ENCODE assay signal across 9 cellular contexts in genomic region chr2:53740170-53740569, GRCh38. TPM values are rescaled to one million over a fixed set of nuclear protein-coding genes. Genes with fewer than 3 reads are reported as not detected.
DNase-seq lines count a peak whose midpoint lies in the region; ATAC-seq, FAIRE-seq and TF ChIP-seq lines count a peak whose summit lies in the region.
"Had no signal": no experiment of that assay in that cellular context is flagged by ENCODE, and none has a peak within 500 bp of the region (broad histone marks: within the 10 kb centered on the region; RNA-seq: fewer than 3 reads in every experiment).

No MANE protein-coding gene starts in this region.

- CTCF ChIA-PET in HepG2 (lab: Yijun Ruan, JAX; ENCODE audit: low intra/inter-chr PET ratio, low total read pairs), result interaction anchor here (1.5 kb wide), 1 partner anchor 317 kb away, joined by 11 read pairs; no protein-coding TSS in a partner anchor

- no peak for TF ChIP-seq EP300 in HepG2 (IDR thresholded peaks at IDR 0.05; ENCODE audit: low read depth in 2 of 2, low read length in 2 of 2)
- TF ChIP-seq EP300 in HepG2 (CRISPR knock-in tag; IDR thresholded peaks at IDR 0.05; ENCODE audit: borderline replicate concordance), result no peak

- H2AFZ ChIP-seq in KMS-11 (ENCODE audit: low read depth) (no peak overlapping the region), HepG2 (ENCODE audit: low read length) (no peak overlapping the region)

- H3K4me3 ChIP-seq in KMS-11 (IDR thresholded peaks at IDR 0.05; ENCODE audit: insufficient read depth, low read depth, low read length), result no peak overlapping the region
- no peak overlapping the region for H3K4me3 ChIP-seq in WERI-Rb-1 (ENCODE audit: low read depth, low read length)
- no peak overlapping the region for H3K4me3 ChIP-seq in HepG2 (replicated peaks in 1 of 3; ENCODE audit: insufficient read depth in 1 of 3, low read depth in 2 of 3, low read length in 3 of 3)
- H3K4me3 ChIP-seq: HAP-1 had no signal

- in situ Hi-C loops in HepG2 (cut with HindIII; ENCODE audit: extremely low pct_ligation_motif_present, low pct_unique_long_range_greater_than_20kb), result loop anchor here (10.0 kb wide), 1 partner anchor 315 kb away; no protein-coding TSS in a partner anchor

- no peaks in the 10 kb centered on the region for H3K27me3 ChIP-seq in KMS-11 (ENCODE audit: insufficient read depth, low read depth)
- no peaks in the 10 kb centered on the region for H3K27me3 ChIP-seq in WERI-Rb-1 (ENCODE audit: insufficient read depth, low read depth, severe bottlenecking)
- no peaks in the 10 kb centered on the region for H3K27me3 ChIP-seq in HepG2 (ENCODE audit: control insufficient read depth in 1 of 2, insufficient read depth in 2 of 2, low read length in 2 of 2)

- H4K20me1 ChIP-seq in KMS-11 (ENCODE audit: insufficient read depth), result no peaks in the 10 kb centered on the region
- no peaks in the 10 kb centered on the region for H4K20me1 ChIP-seq in HepG2 (ENCODE audit: insufficient read depth, low read length)

- TF ChIP-seq RAD21 in HepG2 (CRISPR knock-in tag; IDR thresholded peaks at IDR 0.05), result no peak

- no peak overlapping the region for H3K9ac ChIP-seq in KMS-11
- no peak overlapping the region for H3K9ac ChIP-seq in HepG2 (ENCODE audit: insufficient read depth, low read depth, low read length)

- no peak for FAIRE-seq in D721Med (lab: Jason Lieb, UNC)
- no peak for FAIRE-seq in HepG2 (lab: Jason Lieb, UNC)

- H3K4me1 ChIP-seq in KMS-11 (ENCODE audit: low read depth, poor library complexity, severe bottlenecking) (no peaks in the 10 kb centered on the region), HepG2 (ENCODE audit: insufficient read depth, low read length) (peaks cover 8% of the 10 kb centered on the region; the same call in 1 of the 2 replicates)
- H3K4me1 ChIP-seq: HAP-1 had no signal

- no TSS peak for BruUV-seq in HepG2 (replicated peaks; lab: Mats Ljungman, UMichigan)

- H3K79me2 ChIP-seq in KMS-11 (ENCODE audit: insufficient read depth, low read depth) (no peaks in the 10 kb centered on the region), HepG2 (ENCODE audit: insufficient read depth, low read length) (no peaks in the 10 kb centered on the region)

- intact Hi-C loops in HepG2 (cut with micrococcal nuclease; ENCODE audit: unreplicated experiment), result loop anchor here (1.0 kb wide), 2 partner anchors 46 to 317 kb away; partner anchors contain the start of gene ASB3
- intact Hi-C loops in activated CD4-positive, alpha-beta T cell treated with anti-CD3 and anti-CD28 coated beads, Interleukin-2, amount 10 ng/mL, durations not matched to agents 24 days and 14 days (cut with micrococcal nuclease), result loop anchor here (10.0 kb wide), 1 partner anchor 315 kb away; no protein-coding TSS in a partner anchor

- no peak for TF ChIP-seq POLR2A in HepG2 (IDR thresholded peaks at IDR 0.05; ENCODE audit: insufficient read depth in 1 of 2, low read depth in 2 of 2, low read length in 2 of 2)

- H3K9me3 Mint-ChIP-seq in activated CD4-positive, alpha-beta T cell treated with anti-CD3 and anti-CD28 coated beads, Interleukin-2, amount 10 ng/mL, durations not matched to agents 24 days and 14 days, result no peaks in the 10 kb centered on the region

- H3K27me3 Mint-ChIP-seq in activated CD4-positive, alpha-beta T cell treated with anti-CD3 and anti-CD28 coated beads, Interleukin-2, amount 10 ng/mL, durations not matched to agents 24 days and 14 days, result no peaks in the 10 kb centered on the region

- no peak overlapping the region for H3K27ac Mint-ChIP-seq in activated CD4-positive, alpha-beta T cell treated with anti-CD3 and anti-CD28 coated beads, Interleukin-2, amount 10 ng/mL, durations not matched to agents 24 days and 14 days

- H3K27ac ChIP-seq in KMS-11 (no peak overlapping the region), WERI-Rb-1 (no peak overlapping the region), HepG2 (ENCODE audit: extremely low read length, insufficient read depth, low read length) (no peak overlapping the region)

- peaks cover 17% of the 10 kb centered on the region for H3K36me3 Mint-ChIP-seq in activated CD4-positive, alpha-beta T cell treated with anti-CD3 and anti-CD28 coated beads, Interleukin-2, amount 10 ng/mL, durations not matched to agents 24 days and 14 days (ENCODE audit: low read depth)

- POLR2A ChIA-PET in HepG2 (lab: Yijun Ruan, JAX), result no interaction called here

- no peak overlapping the region for H3K4me3 Mint-ChIP-seq in activated CD4-positive, alpha-beta T cell treated with anti-CD3 and anti-CD28 coated beads, Interleukin-2, amount 10 ng/mL, durations not matched to agents 24 days and 14 days

- H3K4me1 Mint-ChIP-seq in activated CD4-positive, alpha-beta T cell treated with anti-CD3 and anti-CD28 coated beads, Interleukin-2, amount 10 ng/mL, durations not matched to agents 24 days and 14 days, result peaks cover 8% of the 10 kb centered on the region

- no peaks in the 10 kb centered on the region for H3K9me3 ChIP-seq in WERI-Rb-1 (ENCODE audit: severe bottlenecking)
- no peaks in the 10 kb centered on the region for H3K9me3 ChIP-seq in HepG2 (ENCODE audit: low read length)
- H3K9me3 ChIP-seq: HAP-1 had no signal

- ATAC-seq in HepG2 (no peak), HG03457 (IDR thresholded peaks at IDR 0.05; ENCODE audit: unreplicated experiment) (no peak), GM18867 (IDR thresholded peaks at IDR 0.05; ENCODE audit: unreplicated experiment) (no peak)

- DNase-seq in D721Med (ENCODE audit: insufficient read length, low spot score) (no peak), WERI-Rb-1 (no peak), HepG2 (ENCODE audit: low spot score) (peak; percentile 40), NCI-H1930 (lab: John Stamatoyannopoulos, UW) (no peak)
- DNase-seq in activated CD4-positive, alpha-beta T cell treated with anti-CD3 and anti-CD28 coated beads, Interleukin-2, amount 10 ng/mL, durations not matched to agents 24 days and 14 days, result no peak

- no peak overlapping the region for H3K4me2 ChIP-seq in KMS-11
- no peak overlapping the region for H3K4me2 ChIP-seq in HepG2 (ENCODE audit: low read depth, low read length)

- no peaks in the 10 kb centered on the region for H3K36me3 ChIP-seq in KMS-11 (ENCODE audit: insufficient read depth)
- H3K36me3 ChIP-seq in WERI-Rb-1, result peaks cover 2% of the 10 kb centered on the region; the same call in 1 of the 2 replicates
- peaks cover 0 to 14% of the 10 kb centered on the region in 2 experiments; a peak in 3 of 5 replicates for H3K36me3 ChIP-seq in HepG2 (replicated peaks in 1 of 2; ENCODE audit: control insufficient read depth in 1 of 2, insufficient read depth in 2 of 2, low read length in 2 of 2)
- H3K36me3 ChIP-seq: HAP-1 had no signal

- peak; percentile 58 for TF ChIP-seq CTCF in D721Med (IDR thresholded peaks at IDR 0.05; ENCODE audit: insufficient read depth, missing control alignments)
- TF ChIP-seq CTCF in KMS-11 (conservative IDR thresholded peaks at IDR 0.05; ENCODE audit: low read depth, low read length), result peak; percentile 37; the same call in 1 of the 2 replicates
- peak; percentile 33; the same call in 1 of the 2 replicates for TF ChIP-seq CTCF in WERI-Rb-1 (IDR thresholded peaks at IDR 0.05; ENCODE audit: low read depth, low read length)
- peak; percentile 46 for TF ChIP-seq CTCF in HepG2 (CRISPR knock-in tag; IDR thresholded peaks at IDR 0.05)

RNA-seq across cellular contexts. Expression of gene CHAC2, which starts 27.4 kb away (rescaled TPM):
- 10.7 and 15.5 TPM in 2 replicates for total RNA-seq in HepG2 (2016; rRNA removed; fragmentation: Illumina TruSeq; extraction: Trizol)
- 2.9 and 3.9 TPM in 2 replicates for total RNA-seq in HepG2 (2016; cell fraction: cytosol; rRNA removed; fragmentation: Illumina TruSeq; extraction: Trizol; ENCODE audit: low read depth)
- total RNA-seq in HepG2 (2016; cell fraction: insoluble cytoplasmic fraction; rRNA removed; fragmentation: Illumina TruSeq; extraction: Trizol), result 11.3 and 16.1 TPM in 2 replicates
- 5.9 and 6.0 TPM in 2 replicates for total RNA-seq in HepG2 (2016; cell fraction: membrane; rRNA removed; fragmentation: Illumina TruSeq; extraction: Trizol)
- total RNA-seq in HepG2 (2016; cell fraction: nucleus; rRNA removed; fragmentation: Illumina TruSeq; extraction: Trizol), result 3.0 and 4.8 TPM in 2 replicates
- 1.1 and 1.7 TPM in 2 replicates for polyA plus RNA-seq in HepG2 (2011; rRNA removed)
- 0.86 and 1.00 TPM in 2 replicates for polyA plus RNA-seq in HepG2 (2011; cell fraction: cytosol; rRNA removed)
- polyA plus RNA-seq in HepG2 (2011; cell fraction: nucleus; rRNA removed), result 0.16 and 0.29 TPM in 2 replicates
- polyA plus RNA-seq in HepG2 (2012), result 2.6 and 3.1 TPM in 2 replicates
- polyA plus RNA-seq in HepG2 (2016; cell fraction: cytosol; fragmentation: Illumina TruSeq; extraction: Trizol; ENCODE audit: low read depth), result 2.3 and 2.8 TPM in 2 replicates
- polyA plus RNA-seq in HepG2 (2016; cell fraction: insoluble cytoplasmic fraction; fragmentation: Illumina TruSeq; extraction: Trizol; ENCODE audit: low read depth), result 18.6 and 20.3 TPM in 2 replicates
- 5.1 and 5.8 TPM in 2 replicates for polyA plus RNA-seq in HepG2 (2016; cell fraction: membrane; fragmentation: Illumina TruSeq; extraction: Trizol; ENCODE audit: low read depth)
- 8.8 and 10.1 TPM in 2 replicates for polyA plus RNA-seq in HepG2 (2016; cell fraction: nucleus; fragmentation: Illumina TruSeq; extraction: Trizol; ENCODE audit: insufficient read depth, low read depth)
- polyA minus RNA-seq in HepG2 (2011; rRNA and poly(A)+ RNA removed; ENCODE audit: low replicate concordance), result 0.32 and 7.6 TPM in 2 replicates
- polyA minus RNA-seq in HepG2 (2011; cell fraction: cytosol; rRNA and poly(A)+ RNA removed), result 1.1 and 1.8 TPM in 2 replicates
- 0.39 TPM in 1 of 2 replicates, not detected in the other for polyA minus RNA-seq in HepG2 (2011; cell fraction: nucleus; rRNA and poly(A)+ RNA removed)
- total RNA-seq in activated CD4-positive, alpha-beta T cell treated with anti-CD3 and anti-CD28 coated beads, Interleukin-2, amount 10 ng/mL, durations not matched to agents 24 days and 14 days, result 24.8 and 27.4 TPM in 2 replicates

RNA-seq across cellular contexts. Expression of gene ASB3, which starts 46.6 kb away (rescaled TPM):
- total RNA-seq in HepG2 (2016; rRNA removed; fragmentation: Illumina TruSeq; extraction: Trizol), result 40.1 and 48.2 TPM in 2 replicates
- 18.6 and 20.9 TPM in 2 replicates for total RNA-seq in HepG2 (2016; cell fraction: cytosol; rRNA removed; fragmentation: Illumina TruSeq; extraction: Trizol; ENCODE audit: low read depth)
- 39.7 and 47.9 TPM in 2 replicates for total RNA-seq in HepG2 (2016; cell fraction: insoluble cytoplasmic fraction; rRNA removed; fragmentation: Illumina TruSeq; extraction: Trizol)
- total RNA-seq in HepG2 (2016; cell fraction: membrane; rRNA removed; fragmentation: Illumina TruSeq; extraction: Trizol), result 16.2 and 19.4 TPM in 2 replicates
- total RNA-seq in HepG2 (2016; cell fraction: nucleus; rRNA removed; fragmentation: Illumina TruSeq; extraction: Trizol), result 50.6 and 51.0 TPM in 2 replicates
- 29.8 and 41.8 TPM in 2 replicates for polyA plus RNA-seq in HepG2 (2011; rRNA removed)
- polyA plus RNA-seq in HepG2 (2011; cell fraction: cytosol; rRNA removed), result 18.7 and 24.1 TPM in 2 replicates
- 39.0 and 45.7 TPM in 2 replicates for polyA plus RNA-seq in HepG2 (2011; cell fraction: nucleus; rRNA removed)
- 17.3 and 25.5 TPM in 2 replicates for polyA plus RNA-seq in HepG2 (2012)
- 2.6 and 3.1 TPM in 2 replicates for polyA plus RNA-seq in HepG2 (2016; cell fraction: cytosol; fragmentation: Illumina TruSeq; extraction: Trizol; ENCODE audit: low read depth)
- polyA plus RNA-seq in HepG2 (2016; cell fraction: insoluble cytoplasmic fraction; fragmentation: Illumina TruSeq; extraction: Trizol; ENCODE audit: low read depth), result 30.8 and 33.3 TPM in 2 replicates
- 4.5 and 6.2 TPM in 2 replicates for polyA plus RNA-seq in HepG2 (2016; cell fraction: membrane; fragmentation: Illumina TruSeq; extraction: Trizol; ENCODE audit: low read depth)
- 31.5 and 34.2 TPM in 2 replicates for polyA plus RNA-seq in HepG2 (2016; cell fraction: nucleus; fragmentation: Illumina TruSeq; extraction: Trizol; ENCODE audit: insufficient read depth, low read depth)
- 29.9 and 45.1 TPM in 2 replicates for polyA minus RNA-seq in HepG2 (2011; rRNA and poly(A)+ RNA removed; ENCODE audit: low replicate concordance)
- polyA minus RNA-seq in HepG2 (2011; cell fraction: cytosol; rRNA and poly(A)+ RNA removed), result 24.9 and 29.2 TPM in 2 replicates
- polyA minus RNA-seq in HepG2 (2011; cell fraction: nucleus; rRNA and poly(A)+ RNA removed), result 147 and 189 TPM in 2 replicates
- total RNA-seq in activated CD4-positive, alpha-beta T cell treated with anti-CD3 and anti-CD28 coated beads, Interleukin-2, amount 10 ng/mL, durations not matched to agents 24 days and 14 days, result 19.6 and 24.0 TPM in 2 replicates

RNA-seq across cellular contexts. Expression of gene ERLEC1, which starts 46.7 kb away (rescaled TPM):
- total RNA-seq in HepG2 (2016; rRNA removed; fragmentation: Illumina TruSeq; extraction: Trizol), result 66.7 and 88.4 TPM in 2 replicates
- 41.6 and 47.7 TPM in 2 replicates for total RNA-seq in HepG2 (2016; cell fraction: cytosol; rRNA removed; fragmentation: Illumina TruSeq; extraction: Trizol; ENCODE audit: low read depth)
- 65.1 and 91.1 TPM in 2 replicates for total RNA-seq in HepG2 (2016; cell fraction: insoluble cytoplasmic fraction; rRNA removed; fragmentation: Illumina TruSeq; extraction: Trizol)
- 112 and 119 TPM in 2 replicates for total RNA-seq in HepG2 (2016; cell fraction: membrane; rRNA removed; fragmentation: Illumina TruSeq; extraction: Trizol)
- 68.6 and 77.0 TPM in 2 replicates for total RNA-seq in HepG2 (2016; cell fraction: nucleus; rRNA removed; fragmentation: Illumina TruSeq; extraction: Trizol)
- polyA plus RNA-seq in HepG2 (2011; rRNA removed), result 58.1 and 87.3 TPM in 2 replicates
- 57.8 and 60.2 TPM in 2 replicates for polyA plus RNA-seq in HepG2 (2011; cell fraction: cytosol; rRNA removed)
- 28.1 and 29.3 TPM in 2 replicates for polyA plus RNA-seq in HepG2 (2011; cell fraction: nucleus; rRNA removed)
- polyA plus RNA-seq in HepG2 (2012), result 66.0 and 89.9 TPM in 2 replicates
- 50.1 and 55.2 TPM in 2 replicates for polyA plus RNA-seq in HepG2 (2016; cell fraction: cytosol; fragmentation: Illumina TruSeq; extraction: Trizol; ENCODE audit: low read depth)
- polyA plus RNA-seq in HepG2 (2016; cell fraction: insoluble cytoplasmic fraction; fragmentation: Illumina TruSeq; extraction: Trizol; ENCODE audit: low read depth), result 64.2 and 67.3 TPM in 2 replicates
- 86.7 and 93.1 TPM in 2 replicates for polyA plus RNA-seq in HepG2 (2016; cell fraction: membrane; fragmentation: Illumina TruSeq; extraction: Trizol; ENCODE audit: low read depth)
- polyA plus RNA-seq in HepG2 (2016; cell fraction: nucleus; fragmentation: Illumina TruSeq; extraction: Trizol; ENCODE audit: insufficient read depth, low read depth), result 97.5 and 99.1 TPM in 2 replicates
- 8.7 and 20.3 TPM in 2 replicates for polyA minus RNA-seq in HepG2 (2011; rRNA and poly(A)+ RNA removed; ENCODE audit: low replicate concordance)
- polyA minus RNA-seq in HepG2 (2011; cell fraction: cytosol; rRNA and poly(A)+ RNA removed), result 55.7 and 61.4 TPM in 2 replicates
- polyA minus RNA-seq in HepG2 (2011; cell fraction: nucleus; rRNA and poly(A)+ RNA removed), result 43.9 and 44.5 TPM in 2 replicates
- total RNA-seq in activated CD4-positive, alpha-beta T cell treated with anti-CD3 and anti-CD28 coated beads, Interleukin-2, amount 10 ng/mL, durations not matched to agents 24 days and 14 days, result 24.1 and 24.9 TPM in 2 replicates
